ENCODE assay signal across 9 cellular contexts in the genomic region with DNA sequence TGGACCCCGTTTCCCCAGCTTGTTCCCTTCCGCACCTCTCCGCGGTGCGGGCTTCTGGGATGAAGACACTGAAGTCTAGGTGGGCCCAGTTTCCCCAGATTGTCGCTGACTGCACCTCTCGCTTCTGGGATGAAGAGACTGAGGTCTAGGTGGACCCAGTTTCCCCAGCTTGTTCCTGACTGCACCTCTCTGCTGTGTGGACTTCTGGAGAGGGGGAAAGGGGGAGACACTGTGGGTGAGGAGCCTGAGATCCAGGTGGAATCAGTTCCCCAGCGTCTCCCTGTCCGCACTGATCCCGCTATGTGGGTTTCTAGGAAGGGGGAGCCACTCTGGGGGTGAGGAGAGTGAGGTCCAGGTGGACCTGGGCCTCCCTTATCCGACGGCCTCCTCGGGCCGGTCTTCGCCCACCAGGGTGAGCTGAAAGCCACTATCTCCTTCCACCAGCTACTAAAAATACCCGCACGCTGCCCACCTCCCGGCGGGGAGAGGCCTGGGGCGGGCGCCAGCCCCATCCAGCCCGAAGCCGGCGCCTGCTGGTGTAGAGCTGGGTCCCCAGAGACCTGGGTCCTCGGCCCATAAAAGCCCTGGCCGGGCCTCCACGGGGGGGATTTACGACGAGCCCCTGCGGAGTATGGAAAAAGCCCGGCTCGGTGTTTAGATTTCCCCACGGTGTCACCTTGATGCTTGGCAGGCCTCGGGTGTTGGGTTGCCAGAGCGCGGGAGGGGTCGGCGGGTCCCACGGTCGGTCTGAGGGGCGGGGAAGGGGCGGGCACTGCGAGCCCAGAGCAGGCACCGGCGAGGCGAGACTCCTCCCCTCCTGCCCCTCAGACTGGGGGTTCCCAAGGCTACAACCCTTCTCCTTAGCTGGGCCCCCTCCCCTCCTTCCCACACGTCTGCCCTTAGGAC. TPM values are rescaled to one million over a fixed set of nuclear protein-coding genes. Genes with fewer than 3 reads are reported as not detected.
DNase-seq lines count a peak whose midpoint lies in the region; ATAC-seq, FAIRE-seq and TF ChIP-seq lines count a peak whose summit lies in the region.
"Had no signal": no experiment of that assay in that cellular context is flagged by ENCODE, and none has a peak within 500 bp of the region (broad histone marks: within the 10 kb centered on the region; RNA-seq: fewer than 3 reads in every experiment).

No MANE protein-coding gene starts in this region.

- peak overlapping the region; percentile 37 for H2AFZ ChIP-seq in MM.1S (ENCODE audit: low read length)

- no peak for FAIRE-seq in D721Med (lab: Jason Lieb, UNC)

- DNase-seq in D721Med (ENCODE audit: insufficient read length, low spot score) (peak; percentile 87), MM.1S (no peak), Right ventricle myocardium inferior (ENCODE audit: missing footprints) (no peak), retina (peak; percentile 63), cortex of kidney (lab: John Stamatoyannopoulos, UW) (no peak), aorta (no peak), nucleus accumbens (lab: John Stamatoyannopoulos, UW) (no peak)
- DNase-seq in activated T-cell treated with anti-CD3 and anti-CD28 coated beads, Interleukin-2, amount 50 U/mL, for 48 hours: peak; percentile 69 to 71

- peaks cover 15% of the 10 kb centered on the region for H3K4me1 ChIP-seq in MM.1S (ENCODE audit: low read length)
- no peaks in the 10 kb centered on the region for H3K4me1 ChIP-seq in aorta (ENCODE audit: control insufficient read depth in 1 of 2, insufficient read depth in 2 of 2, low read length in 2 of 2)

- H3K27ac ChIP-seq in MM.1S (ENCODE audit: low read length) (peak overlapping the region; percentile 74; the same call in 1 of the 2 replicates), aorta (ENCODE audit: low read depth in 1 of 2, low read length in 2 of 2) (no peak overlapping the region)

- H3K9me3 ChIP-seq in MM.1S (replicated peaks; ENCODE audit: insufficient read depth, low read length) (no peaks in the 10 kb centered on the region), aorta (ENCODE audit: control insufficient read depth, low read length) (no peaks in the 10 kb centered on the region)

- no peaks in the 10 kb centered on the region for H3K79me2 ChIP-seq in MM.1S (ENCODE audit: low read length)

- WGBS in aorta, 2 donors: 1 to 3% methylated on average over 43 to 47 of the region's 47 CpGs

- ATAC-seq in Right ventricle myocardium inferior: peak; percentile 45
- no peak for ATAC-seq in aorta (ENCODE audit: low FRiP score)

- H3K9me2 ChIP-seq in MM.1S (replicated peaks; ENCODE audit: insufficient read depth, low read length): no peaks in the 10 kb centered on the region

- peak overlapping the region; percentile 80 for H3K9ac ChIP-seq in MM.1S (ENCODE audit: low read length)

- H3K4me3 ChIP-seq in MM.1S (ENCODE audit: low read length) (peak overlapping the region; percentile 66), aorta (ENCODE audit: low read length in 2 of 2) (no peak overlapping the region)

- no peaks in the 10 kb centered on the region for H3K36me3 ChIP-seq in MM.1S (replicated peaks; ENCODE audit: insufficient read depth, low read length)
- no peaks in the 10 kb centered on the region for H3K36me3 ChIP-seq in aorta (ENCODE audit: control insufficient read depth in 1 of 2, insufficient read depth in 2 of 2, low read length in 1 of 2)

- no peaks in the 10 kb centered on the region for H4K20me1 ChIP-seq in MM.1S (ENCODE audit: insufficient read depth, low read length)

- intact Hi-C loops in Right ventricle myocardium inferior (cut with DNase I): loop anchor here (2.0 to 10.0 kb wide), 2 partner anchors 66 to 126 kb away; no protein-coding TSS in a partner anchor
- intact Hi-C loops in aorta (cut with DNase I): no loop called here

- H3F3A ChIP-seq in MM.1S (ENCODE audit: insufficient read depth, low read length): peaks cover 14% of the 10 kb centered on the region

- peak overlapping the region; percentile 82 for H3K4me2 ChIP-seq in MM.1S (ENCODE audit: low read depth, low read length)

- H3K27me3 ChIP-seq in MM.1S (replicated peaks; ENCODE audit: insufficient read depth, low read length) (peaks cover 55% of the 10 kb centered on the region), aorta (ENCODE audit: control insufficient read depth in 1 of 2, insufficient read depth in 2 of 2, low read length in 1 of 2) (peaks cover 0 to 2% of the 10 kb centered on the region in 2 donors)

- TF ChIP-seq CTCF in D721Med (IDR thresholded peaks at IDR 0.05; ENCODE audit: insufficient read depth, missing control alignments): no peak
- no peak for TF ChIP-seq CTCF in MM.1S (IDR thresholded peaks at IDR 0.05; ENCODE audit: low read length)

RNA-seq across cellular contexts. Expression of a gene that starts 10.6 kb away (rescaled TPM):
- total RNA-seq in Right ventricle myocardium inferior (not detected), aorta (not detected)
- polyA plus RNA-seq in aorta: 1 to 10 TPM in 1 of 2 donors, under 1 TPM in 1; 0.05 to 3.9 TPM
- total RNA-seq: RPMI7951 had no signal

RNA-seq across cellular contexts. Expression of a gene that starts 22.3 kb away (rescaled TPM):
- total RNA-seq in Right ventricle myocardium inferior (not detected), aorta (not detected)
- polyA plus RNA-seq in aorta: 1 to 10 TPM in 1 of 2 donors, under 1 TPM in 1; 0.38 to 3.3 TPM
- total RNA-seq: RPMI7951 had no signal

RNA-seq across cellular contexts. Expression of a gene that starts 24.0 kb away (rescaled TPM):
- total RNA-seq in Right ventricle myocardium inferior: 27.5 TPM
- not detected for total RNA-seq in aorta
- polyA plus RNA-seq in aorta: 1 to 10 TPM in 1 of 2 donors, not detected in 1; 1.1 TPM
- total RNA-seq: RPMI7951 had no signal

RNA-seq across cellular contexts. Expression of a gene that starts 38.0 kb away (rescaled TPM):
- total RNA-seq in Right ventricle myocardium inferior: 11.8 TPM
- 10 to 100 TPM; 25.6 to 27.6 TPM for total RNA-seq in aorta
- 10 to 100 TPM in 1 of 2 donors, 1 to 10 TPM in 1; 5.1 to 34.5 TPM for polyA plus RNA-seq in aorta

RNA-seq across cellular contexts. Expression of a gene that starts 41.4 kb away (rescaled TPM):
- total RNA-seq in Right ventricle myocardium inferior (not detected), aorta (not detected)
- polyA plus RNA-seq in aorta: not detected
- total RNA-seq: RPMI7951 had no signal

Comparison
In these comparisons a context has a peak if more than half of its experiments do, and no peak if none do; other contexts are left out.
1. DNase-seq: peak in D721Med (single experiment), activated T-cell treated with anti-CD3 and anti-CD28 coated beads, Interleukin-2, amount 50 U/mL, for 48 hours (2 of 2) and retina (single experiment); none in MM.1S (single experiment), Right ventricle myocardium inferior (single experiment), cortex of kidney (single experiment), aorta (0 of 2) and nucleus accumbens (0 of 56).
2. RNA of a gene that starts 24.0 kb away (total RNA-seq): 27.5 TPM in Right ventricle myocardium inferior (single experiment); not detected in aorta; every median in the first group is over 10 times any median in the second.